In the genomic region with DNA sequence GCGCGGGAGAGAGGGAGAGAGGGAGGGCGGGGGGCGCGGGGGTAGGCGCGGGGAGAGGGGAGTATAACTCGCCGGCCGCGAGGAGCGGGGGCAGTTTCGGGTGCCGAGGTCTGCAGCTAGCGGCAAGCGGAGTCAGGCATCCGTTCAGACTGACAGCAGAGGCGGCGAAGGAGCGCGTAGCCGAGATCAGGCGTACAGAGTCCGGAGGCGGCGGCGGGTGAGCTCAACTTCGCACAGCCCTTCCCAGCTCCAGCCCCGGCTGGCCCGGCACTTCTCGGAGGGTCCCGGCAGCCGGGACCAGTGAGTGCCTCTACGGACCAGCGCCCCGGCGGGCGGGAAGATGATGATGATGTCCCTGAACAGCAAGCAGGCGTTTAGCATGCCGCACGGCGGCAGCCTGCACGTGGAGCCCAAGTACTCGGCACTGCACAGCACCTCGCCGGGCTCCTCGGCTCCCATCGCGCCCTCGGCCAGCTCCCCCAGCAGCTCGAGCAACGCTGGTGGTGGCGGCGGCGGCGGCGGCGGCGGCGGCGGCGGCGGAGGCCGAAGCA, we compare ENCODE assay signal across 10 cellular contexts. TPM values are rescaled to one million over a fixed set of nuclear protein-coding genes. Genes with fewer than 3 reads are reported as not detected.
A peak's percentile ranks its signal among the peaks of the same experiment; 100 is the strongest.
DNase-seq lines count a peak whose midpoint lies in the region; ATAC-seq lines count a peak whose summit lies in the region.
"Had no signal": no experiment of that assay in that cellular context is flagged by ENCODE, and none has a peak within 500 bp of the region (broad histone marks: within the 10 kb centered on the region; RNA-seq: fewer than 3 reads in every experiment).

Gene POU4F2, plus strand, starts transcription at position 93 of the 551 bp plus-strand sequence. Its CDS starts 248 bp downstream, at position 341.

- peaks cover 2% of the 10 kb centered on the region for H3K36me3 Mint-ChIP-seq in T-helper 17 cell (ENCODE audit: low read depth)

- peak within 1 kb of the TSS; percentile 82 for H3K4me3 Mint-ChIP-seq in T-helper 17 cell

- H3K4me1 Mint-ChIP-seq in T-helper 17 cell = peaks cover 3% of the 10 kb centered on the region

- H3K27ac Mint-ChIP-seq in T-helper 17 cell = no peak within 1 kb of the TSS

- intact Hi-C loops in left ventricle myocardium superior (cut with micrococcal nuclease) = no loop called here

- no peaks in the 10 kb centered on the region for H3K9me3 ChIP-seq in T-helper 17 cell (ENCODE audit: control insufficient read depth, low read length, poor library complexity, severe bottlenecking)

- ATAC-seq in T-helper 17 cell (no peak), left ventricle myocardium superior (no peak), HG03571 (IDR thresholded peaks at IDR 0.05; ENCODE audit: unreplicated experiment) (no peak)

- H3K27me3 Mint-ChIP-seq in T-helper 17 cell = peaks cover 78% of the 10 kb centered on the region

- DNase-seq in activated CD4-positive, alpha-beta T cell treated with anti-CD3 and anti-CD28 coated beads for 48 hours = peak; percentile 44
- DNase-seq in activated CD4-positive, alpha-beta T cell treated with anti-CD3 and anti-CD28 coated beads for 4 hours = no peak
- DNase-seq in T-helper 17 cell (no peak), left ventricle myocardium superior (peak; percentile 26), NCI-H1694 treated with DMSO at 0.1 percent for 48 hours (lab: John Stamatoyannopoulos, UW) (no peak), A172 (ENCODE audit: low spot score) (no peak)
- peak; percentile 12 for DNase-seq in stimulated activated CD8-positive, alpha-beta memory T cell treated with anti-CD3 and anti-CD28 coated beads, Interleukin-4, amount 100 ng/mL, for 24 hours (ENCODE audit: low read depth)
- DNase-seq: DND-41, midbrain had no signal

RNA-seq across cellular contexts. Expression of gene POU4F2, which starts in this region (rescaled TPM):
- not detected for total RNA-seq in T-helper 17 cell
- not detected for total RNA-seq in left ventricle myocardium superior
- not detected in 2 replicates for total RNA-seq in A172 (2014; rRNA removed; shearing (Covaris generic))

Comparison
In these comparisons a context has a peak if more than half of its experiments do, and no peak if none do; other contexts are left out.
1. DNase-seq: peak in activated CD4-positive, alpha-beta T cell treated with anti-CD3 and anti-CD28 coated beads for 48 hours (single experiment) and stimulated activated CD8-positive, alpha-beta memory T cell treated with anti-CD3 and anti-CD28 coated beads, Interleukin-4, amount 100 ng/mL, for 24 hours (single experiment); none in activated CD4-positive, alpha-beta T cell treated with anti-CD3 and anti-CD28 coated beads for 4 hours (0 of 2), T-helper 17 cell (0 of 3), NCI-H1694 treated with DMSO at 0.1 percent for 48 hours (single experiment) and A172 (single experiment).
2. Peak in DNase-seq in left ventricle myocardium superior; RNA of the gene not detected or under 1 TPM.